Comparison of ENCODE assay signal across 9 cellular contexts in genomic region chr1:200741808-200742207, GRCh38. TPM values are rescaled to one million over a fixed set of nuclear protein-coding genes. Genes with fewer than 3 reads are reported as not detected.
DNase-seq lines count a peak whose midpoint lies in the region; ATAC-seq and TF ChIP-seq lines count a peak whose summit lies in the region.
"Had no signal": no experiment of that assay in that cellular context is flagged by ENCODE, and none has a peak within 500 bp of the region (broad histone marks: within the 10 kb centered on the region; RNA-seq: fewer than 3 reads in every experiment).

No MANE protein-coding gene starts in this region.

- H3K4me2 ChIP-seq in KMS-11: peak overlapping the region; percentile 85

- CTCF ChIA-PET in CD4-positive, alpha-beta T cell (lab: Charles Lee): no interaction called here

- intact Hi-C loops in CD4-positive, alpha-beta T cell (cut with DNase I, micrococcal nuclease): loop anchor here (5.0 to 10.0 kb wide), 3 partner anchors 60 to 413 kb away; partner anchors contain the start of gene TMEM9 (in 1 of the 2)

- H3K27me3 ChIP-seq in CD4-positive, alpha-beta T cell (ENCODE audit: control insufficient read depth, insufficient read depth, low read length): no peaks in the 10 kb centered on the region
- no peaks in the 10 kb centered on the region for H3K27me3 ChIP-seq in KMS-11 (ENCODE audit: insufficient read depth, low read depth)
- no peaks in the 10 kb centered on the region for H3K27me3 ChIP-seq in duodenal mucosa (ENCODE audit: control insufficient read depth in 1 of 2, insufficient read depth in 2 of 2, low read length in 2 of 2)
- H3K27me3 ChIP-seq in neuron (ENCODE audit: insufficient read depth, low read length): no peaks in the 10 kb centered on the region

- peaks cover 12% of the 10 kb centered on the region for H3K36me3 Mint-ChIP-seq in CD4-positive, alpha-beta T cell (ENCODE audit: low read depth)

- peaks cover 63% of the 10 kb centered on the region for H3K79me2 ChIP-seq in KMS-11 (ENCODE audit: insufficient read depth, low read depth)

- H3K4me1 Mint-ChIP-seq in CD4-positive, alpha-beta T cell (ENCODE audit: low read depth): peaks cover 59% of the 10 kb centered on the region

- POLR2A ChIA-PET in CD4-positive, alpha-beta T cell (lab: Charles Lee): no interaction called here

- H2AFZ ChIP-seq in KMS-11 (ENCODE audit: low read depth) (no peak overlapping the region), neuron (ENCODE audit: low read depth, low read length) (no peak overlapping the region)

- H4K20me1 ChIP-seq in KMS-11 (ENCODE audit: insufficient read depth): no peaks in the 10 kb centered on the region

- no peak for ATAC-seq in CD4-positive, alpha-beta T cell (ENCODE audit: poor library complexity)
- ATAC-seq in HG02852 (IDR thresholded peaks at IDR 0.05; ENCODE audit: unreplicated experiment): no peak
- ATAC-seq in GM19324 (IDR thresholded peaks at IDR 0.05; ENCODE audit: low FRiP score, unreplicated experiment): no peak
- ATAC-seq in HG02798 (IDR thresholded peaks at IDR 0.05; ENCODE audit: poor library complexity, unreplicated experiment): no peak

- H3K27ac ChIP-seq in CD4-positive, alpha-beta T cell (ENCODE audit: low read depth, low read length): no peak overlapping the region
- H3K27ac ChIP-seq in KMS-11 (no peak overlapping the region), duodenal mucosa (ENCODE audit: low read depth, low read length) (no peak overlapping the region)

- DNase-seq in CD4-positive, alpha-beta T cell: no peak
- no peak for DNase-seq in AG08396 (ENCODE audit: low spot score)

- peak overlapping the region; percentile 56 for H3K4me3 Mint-ChIP-seq in CD4-positive, alpha-beta T cell
- H3K4me3 Mint-ChIP-seq: T-helper 1 cell treated with Interleukin-12 subunit alpha and Interleukin-12 subunit beta and Interleukin-4 antibody, amounts not matched to agents 30 μg/mL and 1 μg/mL, for 36 hours had no signal

- peak overlapping the region; percentile 2 for H3K27ac Mint-ChIP-seq in CD4-positive, alpha-beta T cell
- H3K27ac Mint-ChIP-seq: T-helper 1 cell treated with Interleukin-12 subunit alpha and Interleukin-12 subunit beta and Interleukin-4 antibody, amounts not matched to agents 30 μg/mL and 1 μg/mL, for 36 hours had no signal

- H3K36me3 ChIP-seq in KMS-11 (ENCODE audit: insufficient read depth): no peaks in the 10 kb centered on the region
- no peaks in the 10 kb centered on the region for H3K36me3 ChIP-seq in duodenal mucosa (ENCODE audit: control insufficient read depth in 1 of 2, insufficient read depth in 2 of 2, low read length in 2 of 2)
- no peaks in the 10 kb centered on the region for H3K36me3 ChIP-seq in neuron (ENCODE audit: insufficient read depth, low read length)

- H3K9ac ChIP-seq in KMS-11 (no peak overlapping the region), duodenal mucosa (ENCODE audit: low read depth in 1 of 2, low read length in 2 of 2) (peak overlapping the region; percentile 6 to 16)

- TF ChIP-seq CTCF in CD4-positive, alpha-beta T cell (IDR thresholded peaks at IDR 0.05): no peak
- no peak for TF ChIP-seq CTCF in KMS-11 (conservative IDR thresholded peaks at IDR 0.05; ENCODE audit: low read depth, low read length)

- H3K4me1 ChIP-seq in KMS-11 (ENCODE audit: low read depth, poor library complexity, severe bottlenecking): peaks cover 63% of the 10 kb centered on the region
- H3K4me1 ChIP-seq in duodenal mucosa (ENCODE audit: control insufficient read depth in 1 of 2, insufficient read depth in 2 of 2, low read length in 2 of 2): peaks cover 21 to 26% of the 10 kb centered on the region in 2 donors
- H3K4me1 ChIP-seq in neuron (ENCODE audit: insufficient read depth, low read length): peaks cover 28% of the 10 kb centered on the region

- H3K27me3 Mint-ChIP-seq in CD4-positive, alpha-beta T cell: no peaks in the 10 kb centered on the region

- H3K4me3 ChIP-seq in KMS-11 (IDR thresholded peaks at IDR 0.05; ENCODE audit: insufficient read depth, low read depth, low read length) (no peak overlapping the region), duodenal mucosa (ENCODE audit: low read depth in 1 of 2, low read length in 2 of 2) (peak overlapping the region; percentile 32 to 76), neuron (ENCODE audit: low read length) (peak overlapping the region; percentile 90)

- no peaks in the 10 kb centered on the region for H3K9me3 ChIP-seq in CD4-positive, alpha-beta T cell (ENCODE audit: control insufficient read depth, low read length)
- H3K9me3 ChIP-seq in duodenal mucosa (ENCODE audit: control insufficient read depth in 1 of 2, low read length in 2 of 2): no peaks in the 10 kb centered on the region
- no peaks in the 10 kb centered on the region for H3K9me3 ChIP-seq in neuron (ENCODE audit: low read length)

- H3K9me3 Mint-ChIP-seq in CD4-positive, alpha-beta T cell: no peaks in the 10 kb centered on the region
- H3K9me3 Mint-ChIP-seq: T-helper 1 cell treated with Interleukin-12 subunit alpha and Interleukin-12 subunit beta and Interleukin-4 antibody, amounts not matched to agents 30 μg/mL and 1 μg/mL, for 36 hours had no signal

RNA-seq across cellular contexts. Expression of gene CAMSAP2, which starts 3.1 kb away (rescaled TPM):
- total RNA-seq in CD4-positive, alpha-beta T cell: 1 to 10 TPM; 4.4 to 5.7 TPM
